ENCODE assay signal across 8 cellular contexts in genomic region chr11:64357904-64358535, GRCh38. TPM values are rescaled to one million over a fixed set of nuclear protein-coding genes. Genes with fewer than 3 reads are reported as not detected.
DNase-seq lines count a peak whose midpoint lies in the region; ATAC-seq and TF ChIP-seq lines count a peak whose summit lies in the region.

No MANE protein-coding gene starts in this region.

- H3K27ac ChIP-seq in heart left ventricle (peak overlapping the region; percentile 78 to 95 (median 92)), right cardiac atrium (ENCODE audit: low read length) (peak overlapping the region; percentile 56)

- 64 to 78% (median 68%) methylated on average over 12 to 13 of the region's 13 CpGs for WGBS in heart left ventricle, 4 donors
- 60% methylated on average over 13 of the region's 13 CpGs for WGBS in right cardiac atrium

- H3K27me3 ChIP-seq in heart left ventricle, result no peaks in the 10 kb centered on the region
- no peaks in the 10 kb centered on the region for H3K27me3 ChIP-seq in right cardiac atrium (ENCODE audit: control insufficient read depth, insufficient read depth)

- H3K4me1 ChIP-seq in heart left ventricle (peaks cover 3 to 47% (median 30%) of the 10 kb centered on the region in 12 donors), right cardiac atrium (ENCODE audit: control insufficient read depth, insufficient read depth, low read length) (peaks cover 10% of the 10 kb centered on the region)

- intact Hi-C loops in heart left ventricle (cut with DNase I), result loop anchor here in 4 of 10 donors (5.0 to 10.0 kb wide), 3 partner anchors 41 to 297 kb away; partner anchors contain the start of genes PRDX5 (in 3 of the 4) and TRMT112 (in 3 of the 4)
- intact Hi-C loops in Right ventricle myocardium superior (cut with DNase I), result loop anchor here (5.0 kb wide), 1 partner anchor 41 kb away; the partner anchor contains the start of genes PRDX5 and TRMT112
- intact Hi-C loops in right cardiac atrium (cut with DNase I), result no loop called here

- peak in 1 of 5 donors; percentile 33 for DNase-seq in heart left ventricle
- DNase-seq in Right ventricle myocardium superior, result no peak
- DNase-seq in activated T-cell treated with anti-CD3 and anti-CD28 coated beads, Interleukin-2, amount 50 U/mL, for 1 hour, result peak; percentile 60
- DNase-seq in right cardiac atrium, result peak in 2 of 3 donors; percentile 68 to 69
- DNase-seq in stimulated activated CD8-positive, alpha-beta memory T cell treated with anti-CD3 and anti-CD28 coated beads, Interleukin-2, amount 100 ng/mL, for 48 hours (ENCODE audit: low read depth in 2 of 2), result peak; percentile 47 to 59
- DNase-seq in hypothalamus (lab: John Stamatoyannopoulos, UW), result no peak

- TF ChIP-seq CTCF in heart left ventricle (IDR thresholded peaks at IDR 0.05), result no peak

- H3K4me3 ChIP-seq in heart left ventricle, result peak overlapping the region in 11 of 12 donors; percentile 68 to 94 (median 85)
- H3K4me3 ChIP-seq in right cardiac atrium (ENCODE audit: low read length), result no peak overlapping the region

- TF ChIP-seq POLR2A in heart left ventricle (IDR thresholded peaks at IDR 0.05), result no peak
- TF ChIP-seq POLR2A in GM18505 (IDR thresholded peaks at IDR 0.05; ENCODE audit: borderline replicate concordance, extremely low read depth, insufficient read depth, insufficient read length), result no peak

- peaks cover 0 to 31% (median 23%) of the 10 kb centered on the region in 9 donors for H3K36me3 ChIP-seq in heart left ventricle

- H3K9me3 ChIP-seq in heart left ventricle, result no peaks in the 10 kb centered on the region
- no peaks in the 10 kb centered on the region for H3K9me3 ChIP-seq in right cardiac atrium (ENCODE audit: control insufficient read depth, low read length)

- ATAC-seq in heart left ventricle, result no peak
- no peak for ATAC-seq in Right ventricle myocardium superior (ENCODE audit: poor library complexity)
- peak; percentile 0 to 6 for ATAC-seq in right cardiac atrium
- ATAC-seq in GM18505 (IDR thresholded peaks at IDR 0.05; ENCODE audit: unreplicated experiment), result no peak
- no peak for ATAC-seq in GM18870 (IDR thresholded peaks at IDR 0.05; ENCODE audit: unreplicated experiment)

RNA-seq across cellular contexts. Expression of gene RPS6KA4, which starts 0.9 kb away (rescaled TPM):
- total RNA-seq in heart left ventricle (10 to 100 TPM; 12.8 to 32.5 (median 18.3) TPM), Right ventricle myocardium superior (14.6 TPM), right cardiac atrium (10 to 100 TPM; 17.0 to 17.6 (median 17.1) TPM)
- polyA plus RNA-seq in heart left ventricle (10 to 100 TPM; 15.0 to 30.4 TPM), right cardiac atrium (12.8 TPM)

RNA-seq across cellular contexts. Expression of gene CCDC88B, which starts 18.0 kb away (rescaled TPM):
- total RNA-seq in heart left ventricle (10 to 100 TPM in 1 of 9 donors, 1 to 10 TPM in 8; 4.1 to 16.2 (median 7.3) TPM), Right ventricle myocardium superior (7.7 TPM), right cardiac atrium (10 to 100 TPM in 3 of 4 donors, 1 to 10 TPM in 1; 5.9 to 14.4 (median 11.6) TPM)
- polyA plus RNA-seq in heart left ventricle (10 to 100 TPM in 1 of 2 donors, 1 to 10 TPM in 1; 8.1 to 24.0 TPM), right cardiac atrium (25.1 TPM)

RNA-seq across cellular contexts. Expression of gene PRDX5, which starts 40.1 kb away (rescaled TPM):
- 100 to 1,000 TPM; 220 to 561 (median 290) TPM for total RNA-seq in heart left ventricle
- 100 to 1,000 TPM; 385 to 882 TPM for polyA plus RNA-seq in heart left ventricle
- 417 TPM for total RNA-seq in Right ventricle myocardium superior
- total RNA-seq in right cardiac atrium, result 100 to 1,000 TPM; 258 to 356 (median 315) TPM
- 683 TPM for polyA plus RNA-seq in right cardiac atrium

RNA-seq across cellular contexts. Expression of gene TRMT112, which starts 40.7 kb away (rescaled TPM):
- total RNA-seq in heart left ventricle, result 100 to 1,000 TPM in 4 of 9 donors, 10 to 100 TPM in 5; 80.0 to 169 (median 95.6) TPM
- 100 to 1,000 TPM; 172 to 186 TPM for polyA plus RNA-seq in heart left ventricle
- 97.5 TPM for total RNA-seq in Right ventricle myocardium superior
- total RNA-seq in right cardiac atrium, result 100 to 1,000 TPM in 3 of 4 donors, 10 to 100 TPM in 1; 91.7 to 103 (median 102) TPM
- polyA plus RNA-seq in right cardiac atrium, result 144 TPM

RNA-seq across cellular contexts. Expression of gene ESRRA, which starts 52.7 kb away (rescaled TPM):
- total RNA-seq in heart left ventricle (100 to 1,000 TPM in 8 of 9 donors, 10 to 100 TPM in 1; 94.0 to 291 (median 145) TPM), Right ventricle myocardium superior (241 TPM), right cardiac atrium (100 to 1,000 TPM; 132 to 171 (median 141) TPM)
- polyA plus RNA-seq in heart left ventricle (100 to 1,000 TPM; 217 to 260 TPM), right cardiac atrium (199 TPM)

Comparison
In these comparisons a context has a peak if more than half of its experiments do, and no peak if none do; other contexts are left out.
1. ATAC-seq: peak in right cardiac atrium (2 of 2); none in heart left ventricle (0 of 4), Right ventricle myocardium superior (single experiment), GM18505 (single experiment) and GM18870 (single experiment).
2. DNase-seq: peak in activated T-cell treated with anti-CD3 and anti-CD28 coated beads, Interleukin-2, amount 50 U/mL, for 1 hour (single experiment), right cardiac atrium (2 of 3) and stimulated activated CD8-positive, alpha-beta memory T cell treated with anti-CD3 and anti-CD28 coated beads, Interleukin-2, amount 100 ng/mL, for 48 hours (2 of 2); none in Right ventricle myocardium superior (single experiment) and hypothalamus (0 of 51).